11 cellular contexts compared by ENCODE assay signal in the genomic region with DNA sequence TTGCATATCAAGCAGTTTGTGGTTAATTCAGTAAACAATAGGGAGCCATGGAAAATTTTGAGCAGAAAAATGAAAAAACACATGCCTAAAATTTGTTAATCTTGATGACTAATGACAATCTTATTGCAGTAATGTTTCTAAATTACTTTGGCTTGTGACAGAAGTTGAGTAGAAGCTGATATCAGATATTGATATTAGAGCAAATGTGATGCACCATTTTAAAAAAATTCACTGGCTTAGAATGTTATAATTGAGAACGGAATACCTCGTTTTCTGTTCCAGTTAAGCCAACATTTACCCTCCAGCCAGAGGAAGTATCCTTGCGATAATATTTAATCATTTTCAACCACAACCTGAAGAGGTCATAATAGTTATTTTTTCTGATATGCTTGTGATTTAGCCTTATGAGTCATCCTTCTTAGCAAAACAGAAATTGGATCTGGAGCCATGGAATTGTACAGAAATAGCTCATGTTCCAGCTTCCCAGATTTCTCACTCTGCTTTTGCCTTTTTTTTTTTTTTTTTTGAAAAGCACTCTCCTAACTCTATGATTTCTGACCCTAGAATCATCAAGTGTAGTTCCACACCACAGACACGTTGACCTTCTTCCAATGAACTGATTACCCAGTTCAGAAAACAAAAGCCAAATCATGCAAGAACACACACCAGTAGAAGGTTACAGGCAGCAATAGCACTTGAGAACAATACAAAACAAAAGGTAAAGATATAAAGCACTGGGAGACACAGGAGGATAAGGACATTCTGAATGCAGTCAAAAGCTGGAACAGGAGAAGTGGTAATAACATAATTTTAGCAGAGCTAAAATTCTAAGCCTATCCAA.
DNase-seq lines count a peak whose midpoint lies in the region; ATAC-seq and TF ChIP-seq lines count a peak whose summit lies in the region.
"Had no signal": no experiment of that assay in that cellular context is flagged by ENCODE, and none has a peak within 500 bp of the region (broad histone marks: within the 10 kb centered on the region; RNA-seq: fewer than 3 reads in every experiment).

No MANE protein-coding gene starts in this region.

- POLR2A ChIA-PET in RWPE1 (lab: Yijun Ruan, JAX; ENCODE audit: low non-redundant PET): no interaction called here
- POLR2A ChIA-PET in CD4-positive, alpha-beta memory T cell (lab: Charles Lee; ENCODE audit: partially characterized antibody): interaction anchor here (0.6 kb wide), 1 partner anchor 794 kb away, joined by 3 read pairs; no protein-coding TSS in a partner anchor

- no peak overlapping the region for H3K27ac ChIP-seq in RWPE1
- H3K27ac ChIP-seq in tibial nerve: peak overlapping the region in 2 of 4 donors; percentile 34 to 40
- H3K27ac ChIP-seq in CD4-positive, alpha-beta memory T cell (ENCODE audit: low read depth, low read length): no peak overlapping the region
- H3K27ac ChIP-seq in caudate nucleus (ENCODE audit: low read depth, low read length): no peak overlapping the region

- 39 to 42% methylated on average over 4 of the region's 4 CpGs for WGBS in tibial nerve, 2 donors

- H3K4me1 ChIP-seq in tibial nerve: peaks cover 0 to 25% (median 0%) of the 10 kb centered on the region in 4 donors
- H3K4me1 ChIP-seq in CD4-positive, alpha-beta memory T cell (ENCODE audit: insufficient read depth, low read length): no peaks in the 10 kb centered on the region

- peaks cover 0 to 3% (median 0%) of the 10 kb centered on the region in 8 donors for H3K9me3 Mint-ChIP-seq in CD4-positive, alpha-beta memory T cell
- H3K9me3 Mint-ChIP-seq: activated T-helper 2 cell treated with anti-CD3 and anti-CD28 coated beads, Interferon-gamma antibody, Interleukin-2, Interleukin-4, amounts not matched to agents 10 μg/mL and 5 μg/mL and 100 μg/mL, durations not matched to agents 14 hours and 24 hours and 36 hours; T-helper 2 cell treated with Interferon-gamma antibody and Interleukin-4, amounts not matched to agents 5 μg/mL and 100 μg/mL, for 36 hours had no signal

- H3K4me3 Mint-ChIP-seq in CD4-positive, alpha-beta memory T cell: no peak overlapping the region
- H3K4me3 Mint-ChIP-seq: T-helper 2 cell treated with Interferon-gamma antibody and Interleukin-4, amounts not matched to agents 5 μg/mL and 100 μg/mL, for 36 hours had no signal

- H3K27ac Mint-ChIP-seq in CD4-positive, alpha-beta memory T cell: no peak overlapping the region
- H3K27ac Mint-ChIP-seq: activated T-helper 2 cell treated with anti-CD3 and anti-CD28 coated beads, Interferon-gamma antibody, Interleukin-2, Interleukin-4, amounts not matched to agents 10 μg/mL and 5 μg/mL and 100 μg/mL, durations not matched to agents 14 hours and 24 hours and 36 hours; T-helper 2 cell treated with Interferon-gamma antibody and Interleukin-4, amounts not matched to agents 5 μg/mL and 100 μg/mL, for 36 hours had no signal

- CTCF ChIA-PET in RWPE1 (lab: Yijun Ruan, JAX): interaction anchor here (0.7 to 0.8 kb wide), 2 partner anchors 81 to 548 kb away, joined by 3 read pairs; no protein-coding TSS in a partner anchor
- CTCF ChIA-PET in CD4-positive, alpha-beta memory T cell (lab: Charles Lee; ENCODE audit: partially characterized antibody): interaction anchor here (1.3 kb wide), 1 partner anchor 10 kb away, joined by 5 read pairs; no protein-coding TSS in a partner anchor

- TF ChIP-seq POLR2A in tibial nerve (IDR thresholded peaks at IDR 0.05): no peak

- DNase-seq in Daoy (ENCODE audit: low read depth) (peak; percentile 46), RWPE1 (ENCODE audit: low spot score) (peak; percentile 36), fibroblast of the aortic adventitia (ENCODE audit: low read depth) (peak; percentile 90), sciatic nerve (ENCODE audit: low spot score) (no peak), tibial nerve (ENCODE audit: low spot score in 2 of 2) (no peak), caudate nucleus (lab: John Stamatoyannopoulos, UW) (no peak)
- no peak for DNase-seq in CD4-positive, alpha-beta memory T cell
- DNase-seq: NCI-H187 treated with DMSO at 0.1 percent for 48 hours had no signal

- H3K4me3 ChIP-seq in fibroblast of the aortic adventitia (ENCODE audit: low read depth, low read length) (no peak overlapping the region), tibial nerve (no peak overlapping the region)
- no peak overlapping the region for H3K4me3 ChIP-seq in CD4-positive, alpha-beta memory T cell (ENCODE audit: low read length in 2 of 2)

- peaks cover 0 to 2% of the 10 kb centered on the region in 2 donors for H3K27me3 Mint-ChIP-seq in CD4-positive, alpha-beta memory T cell

- H3K36me3 ChIP-seq in tibial nerve: no peaks in the 10 kb centered on the region
- no peaks in the 10 kb centered on the region for H3K36me3 ChIP-seq in CD4-positive, alpha-beta memory T cell (ENCODE audit: insufficient read depth, low read length)

- no peaks in the 10 kb centered on the region for H3K27me3 ChIP-seq in tibial nerve
- H3K27me3 ChIP-seq in CD4-positive, alpha-beta memory T cell (ENCODE audit: insufficient read depth, low read length): no peaks in the 10 kb centered on the region

- H3K4me1 Mint-ChIP-seq in CD4-positive, alpha-beta memory T cell: no peaks in the 10 kb centered on the region

- peak in 1 of 2 donors; percentile 16 for TF ChIP-seq EP300 in tibial nerve (IDR thresholded peaks at IDR 0.05)

- TF ChIP-seq CTCF in RWPE1 (conservative IDR thresholded peaks at IDR 0.05; ENCODE audit: low read depth): no peak
- no peak for TF ChIP-seq CTCF in fibroblast of the aortic adventitia (IDR thresholded peaks at IDR 0.05; ENCODE audit: insufficient read depth, low read length)
- no peak for TF ChIP-seq CTCF in tibial nerve (IDR thresholded peaks at IDR 0.05)

- ATAC-seq in sciatic nerve: peak; percentile 82
- no peak for ATAC-seq in HG03159 (IDR thresholded peaks at IDR 0.05; ENCODE audit: unreplicated experiment)

- intact Hi-C loops in sciatic nerve (cut with DNase I): loop anchor here (5.0 kb wide), 1 partner anchor 838 kb away; no protein-coding TSS in a partner anchor
- intact Hi-C loops in CD4-positive, alpha-beta memory T cell (cut with micrococcal nuclease): no loop called here

- no peaks in the 10 kb centered on the region for H3K36me3 Mint-ChIP-seq in CD4-positive, alpha-beta memory T cell

- no peaks in the 10 kb centered on the region for H3K9me3 ChIP-seq in tibial nerve
- H3K9me3 ChIP-seq in CD4-positive, alpha-beta memory T cell (ENCODE audit: control insufficient read depth in 1 of 2, low read length in 2 of 2): no peaks in the 10 kb centered on the region

Comparison
In these comparisons a context has a peak if more than half of its experiments do, and no peak if none do; other contexts are left out.
1. DNase-seq: peak in Daoy (single experiment), RWPE1 (single experiment) and fibroblast of the aortic adventitia (single experiment); none in sciatic nerve (single experiment), tibial nerve (0 of 2), CD4-positive, alpha-beta memory T cell (0 of 5) and caudate nucleus (0 of 61).